In genomic region chr4:31585503-31585902, GRCh38 we compare ENCODE assay signal across 6 cellular contexts.
"Had no signal": no experiment of that assay in that cellular context is flagged by ENCODE, and none has a peak within 500 bp of the region (broad histone marks: within the 10 kb centered on the region; RNA-seq: fewer than 3 reads in every experiment).

No MANE protein-coding gene starts in this region.

- FAIRE-seq: HTR-8/SVneo had no signal

- DNase-seq: IMR-90, KBM-7, KG1 had no signal

- H3K9ac ChIP-seq: KMS-11 had no signal

- H3K27ac ChIP-seq: HL-60, KMS-11 had no signal

- H3K4me2 ChIP-seq: KMS-11 had no signal
